1 cellular context compared by ENCODE assay signal in genomic region chr2:37281916-37282315, GRCh38.
TF ChIP-seq lines count a peak whose summit lies in the region.

No MANE protein-coding gene starts in this region.

TF ChIP-seq in SK-N-SH treated with all-trans-retinoic acid at 6 μM for 48 hours, 23 proteins besides CTCF, POLR2A, EP300 and RAD21 (continued from another document):
- TF ChIP-seq POU6F1 (CRISPR knock-in tag; IDR thresholded peaks at IDR 0.05; ENCODE audit: borderline replicate concordance, low read depth) (no peak), TSHZ2 (CRISPR knock-in tag; IDR thresholded peaks at IDR 0.05) (no peak), ARNTL (CRISPR knock-in tag; IDR thresholded peaks at IDR 0.05; ENCODE audit: borderline replicate concordance, low read depth) (no peak), BACH2 (CRISPR knock-in tag; IDR thresholded peaks at IDR 0.05; ENCODE audit: borderline replicate concordance) (no peak), ZC3H10 (CRISPR knock-in tag; IDR thresholded peaks at IDR 0.05) (no peak), PPARA (CRISPR knock-in tag; IDR thresholded peaks at IDR 0.05; ENCODE audit: borderline replicate concordance) (no peak), ZFP30 (CRISPR knock-in tag; IDR thresholded peaks at IDR 0.05) (no peak), CREB5 (CRISPR knock-in tag; IDR thresholded peaks at IDR 0.05; ENCODE audit: low read depth) (no peak), CSRNP3 (CRISPR knock-in tag; IDR thresholded peaks at IDR 0.05) (no peak), SNAI2 (CRISPR knock-in tag; IDR thresholded peaks at IDR 0.05) (no peak), ISL1 (CRISPR knock-in tag; IDR thresholded peaks at IDR 0.05) (no peak), ZFP3 (CRISPR knock-in tag; IDR thresholded peaks at IDR 0.05) (no peak)
